In genomic region chr16:56932588-56933265, GRCh38 we compare ENCODE assay signal across 1 cellular context.
TF ChIP-seq lines count a peak whose summit lies in the region.

No MANE protein-coding gene starts in this region.

TF ChIP-seq in HEK293, 187 proteins besides CTCF, POLR2A, EP300 and RAD21 (continued from another document):
- 0 out of 2 replicates have a peak, but pooled peaks have one; percentile 31 for TF ChIP-seq PRDM10 (tag by site-specific recombination; IDR thresholded peaks at IDR 0.05)
- 0 out of 2 replicates have a peak, but pooled peaks have one; percentile 30 for TF ChIP-seq ZNF645 (tag by site-specific recombination; IDR thresholded peaks at IDR 0.05)
- TF ChIP-seq ZNF169 (tag by site-specific recombination; IDR thresholded peaks at IDR 0.05) = 0 out of 2 replicates have a peak, but pooled peaks have one; percentile 11
- peak; percentile 96 for TF ChIP-seq ZBTB20 (tag by site-specific recombination; IDR thresholded peaks at IDR 0.05)
- TF ChIP-seq YY1 (tag by site-specific recombination; IDR thresholded peaks at IDR 0.05) = peak; percentile 31; the same call in 1 of the 2 replicates
- 0 out of 2 replicates have a peak, but pooled peaks have one; percentile 39 for TF ChIP-seq KLF7 (tag by site-specific recombination; IDR thresholded peaks at IDR 0.05; ENCODE audit: borderline replicate concordance)
